Comparison of ENCODE assay signal across 25 cellular contexts in genomic region chr17:69147460-69147859, GRCh38. TPM values are rescaled to one million over a fixed set of nuclear protein-coding genes. Genes with fewer than 3 reads are reported as not detected.
"Had no signal": no experiment of that assay in that cellular context is flagged by ENCODE, and none has a peak within 500 bp of the region (broad histone marks: within the 10 kb centered on the region; RNA-seq: fewer than 3 reads in every experiment).

No MANE protein-coding gene starts in this region.

- H3K4me1 ChIP-seq: breast epithelium had no signal

- H3K36me3 ChIP-seq: breast epithelium had no signal

- H3K27me3 Mint-ChIP-seq: activated naive CD4-positive, alpha-beta T cell treated with anti-CD3 and anti-CD28 coated beads, Interleukin-2, amount 50 U/mL, for 24 hours; T-helper 17 cell had no signal

- DNase-seq: activated CD4-positive, alpha-beta T cell treated with anti-CD3 and anti-CD28 coated beads for 48 hours; activated CD4-positive, alpha-beta T cell treated with anti-CD3 and anti-CD28 coated beads, Interleukin-2, amount 50 U/mL, for 4 hours; activated CD4-positive, CD25-positive, alpha-beta regulatory T cell treated with anti-CD3 and anti-CD28 coated beads, Interleukin-2, amount 50 U/mL, for 72 hours; activated CD8-positive, alpha-beta memory T cell treated with anti-CD3 and anti-CD28 coated beads, Interleukin-2, amount 50 U/mL, for 48 hours; activated CD8-positive, alpha-beta T cell treated with anti-CD3 and anti-CD28 coated beads, Interleukin-2, amount 10 ng/mL, durations not matched to agents 7 days and 5 days; activated naive CD4-positive, alpha-beta T cell; activated T-cell treated with anti-CD3 and anti-CD28 coated beads, Interleukin-2, amount 50 U/mL, for 1 hour; aorta; caudate nucleus; Karpas-422; MM.1S; NCI-H1105; NCI-H1436; NCI-H1694 treated with DMSO at 0.1 percent for 48 hours; NCI-H2081; NCI-H2227 treated with DMSO at 0.1 percent for 48 hours; NCI-H446 treated with DMSO at 0.1 percent for 48 hours; NCI-H526 treated with DMSO at 0.1 percent for 48 hours; SIG-M5; T-helper 17 cell; T-helper 9 cell had no signal

- H3K27ac ChIP-seq: breast epithelium had no signal

- H3K9me3 Mint-ChIP-seq: activated naive CD4-positive, alpha-beta T cell treated with anti-CD3 and anti-CD28 coated beads, Interleukin-2, amount 50 U/mL, for 24 hours; WTC11 had no signal

- H3K9me3 ChIP-seq: breast epithelium had no signal

- ATAC-seq: activated CD8-positive, alpha-beta T cell treated with anti-CD3 and anti-CD28 coated beads, Interleukin-2, amount 10 ng/mL, durations not matched to agents 7 days and 5 days; T-helper 17 cell; WTC11 had no signal

- H3K27me3 ChIP-seq: breast epithelium had no signal

- H3K4me1 Mint-ChIP-seq: activated naive CD4-positive, alpha-beta T cell treated with anti-CD3 and anti-CD28 coated beads, Interleukin-2, amount 50 U/mL, for 24 hours; T-helper 17 cell had no signal

- H3K4me3 ChIP-seq: breast epithelium had no signal

- H3K36me3 Mint-ChIP-seq: WTC11 had no signal

- H3K4me3 Mint-ChIP-seq: activated CD8-positive, alpha-beta T cell treated with anti-CD3 and anti-CD28 coated beads, Interleukin-2, amount 10 ng/mL, durations not matched to agents 7 days and 5 days; activated naive CD4-positive, alpha-beta T cell treated with anti-CD3 and anti-CD28 coated beads, Interleukin-2, amount 50 U/mL, for 24 hours; T-helper 17 cell; WTC11 had no signal

- H3K27ac Mint-ChIP-seq: activated CD8-positive, alpha-beta T cell treated with anti-CD3 and anti-CD28 coated beads, Interleukin-2, amount 10 ng/mL, durations not matched to agents 7 days and 5 days; activated naive CD4-positive, alpha-beta T cell treated with anti-CD3 and anti-CD28 coated beads, Interleukin-2, amount 50 U/mL, for 24 hours; T-helper 17 cell; WTC11 had no signal

RNA-seq across cellular contexts. Expression of gene ABCA6, which starts 5.8 kb away (rescaled TPM):
- total RNA-seq: RPMI7951, WTC11 had no signal
